1 cellular context compared by ENCODE assay signal in genomic region chrX:15530318-15530717, GRCh38.
TF ChIP-seq lines count a peak whose summit lies in the region.

No MANE protein-coding gene starts in this region.

TF ChIP-seq in K562, 482 proteins besides CTCF, POLR2A, EP300 and RAD21 (continued from another document):
- no peak for TF ChIP-seq TEAD4 (IDR thresholded peaks at IDR 0.05; ENCODE audit: low read length)
- no peak for TF ChIP-seq TEAD4 (CRISPR knock-in tag; IDR thresholded peaks at IDR 0.05; ENCODE audit: borderline replicate concordance)
- no peak for TF ChIP-seq SMAD2 (IDR thresholded peaks at IDR 0.05; ENCODE audit: low read depth, low read length)
- no peak for TF ChIP-seq ZNF408 (CRISPR knock-in tag; IDR thresholded peaks at IDR 0.05; ENCODE audit: low read depth)
- peak; percentile 93 for TF ChIP-seq PKNOX1 (IDR thresholded peaks at IDR 0.05)
- TF ChIP-seq ZNF347 (CRISPR knock-in tag; IDR thresholded peaks at IDR 0.05; ENCODE audit: low read depth): no peak
- TF ChIP-seq, protein P1, sequence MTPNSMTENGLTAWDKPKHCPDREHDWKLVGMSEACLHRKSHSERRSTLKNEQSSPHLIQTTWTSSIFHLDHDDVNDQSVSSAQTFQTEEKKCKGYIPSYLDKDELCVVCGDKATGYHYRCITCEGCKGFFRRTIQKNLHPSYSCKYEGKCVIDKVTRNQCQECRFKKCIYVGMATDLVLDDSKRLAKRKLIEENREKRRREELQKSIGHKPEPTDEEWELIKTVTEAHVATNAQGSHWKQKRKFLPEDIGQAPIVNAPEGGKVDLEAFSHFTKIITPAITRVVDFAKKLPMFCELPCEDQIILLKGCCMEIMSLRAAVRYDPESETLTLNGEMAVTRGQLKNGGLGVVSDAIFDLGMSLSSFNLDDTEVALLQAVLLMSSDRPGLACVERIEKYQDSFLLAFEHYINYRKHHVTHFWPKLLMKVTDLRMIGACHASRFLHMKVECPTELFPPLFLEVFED (CRISPR knock-in tag; conservative IDR thresholded peaks at IDR 0.05): no peak
- TF ChIP-seq ERF (CRISPR knock-in tag; IDR thresholded peaks at IDR 0.05): no peak
- TF ChIP-seq USF2 (CRISPR knock-in tag; IDR thresholded peaks at IDR 0.05): peak; percentile 93
- TF ChIP-seq NFIC (IDR thresholded peaks at IDR 0.05): no peak
- TF ChIP-seq MCM5 (IDR thresholded peaks at IDR 0.05; ENCODE audit: low read depth): no peak
- no peak for TF ChIP-seq CBX8 (IDR thresholded peaks at IDR 0.05; ENCODE audit: borderline replicate concordance, extremely low read depth, low read depth, low read length, poor library complexity, severe bottlenecking)
- TF ChIP-seq CHD2 (IDR thresholded peaks at IDR 0.05; ENCODE audit: low read depth, low read length): no peak
- TF ChIP-seq RBM17 (IDR thresholded peaks at IDR 0.05; ENCODE audit: borderline replicate concordance, low read depth, low read length): no peak
- TF ChIP-seq NR2F6 (CRISPR knock-in tag; IDR thresholded peaks at IDR 0.05): no peak
- 0 out of 2 replicates have a peak, but pooled peaks have one; percentile 27 for TF ChIP-seq FOSL1 (tag; conservative IDR thresholded peaks at IDR 0.05)
- TF ChIP-seq, protein P2, sequence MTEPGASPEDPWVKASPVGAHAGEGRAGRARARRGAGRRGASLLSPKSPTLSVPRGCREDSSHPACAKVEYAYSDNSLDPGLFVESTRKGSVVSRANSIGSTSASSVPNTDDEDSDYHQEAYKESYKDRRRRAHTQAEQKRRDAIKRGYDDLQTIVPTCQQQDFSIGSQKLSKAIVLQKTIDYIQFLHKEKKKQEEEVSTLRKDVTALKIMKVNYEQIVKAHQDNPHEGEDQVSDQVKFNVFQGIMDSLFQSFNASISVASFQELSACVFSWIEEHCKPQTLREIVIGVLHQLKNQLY (CRISPR knock-in tag; conservative IDR thresholded peaks at IDR 0.05): no peak
- TF ChIP-seq ZFP36 (IDR thresholded peaks at IDR 0.05; ENCODE audit: low read depth, low read length, partially characterized antibody): no peak
- no peak for TF ChIP-seq ZFPM2 (CRISPR knock-in tag; IDR thresholded peaks at IDR 0.05)
- TF ChIP-seq ILK (tag; IDR thresholded peaks at IDR 0.05; ENCODE audit: borderline replicate concordance, low read depth): no peak
- no peak for TF ChIP-seq ZBTB17 (CRISPR knock-in tag; IDR thresholded peaks at IDR 0.05)
- TF ChIP-seq RBFOX2 (IDR thresholded peaks at IDR 0.05; ENCODE audit: low read depth, low read length): 0 out of 2 replicates have a peak, but pooled peaks have one; percentile 21
- no peak for TF ChIP-seq POLR3A (IDR thresholded peaks at IDR 0.05; ENCODE audit: borderline replicate concordance, extremely low read depth, insufficient read depth, insufficient read length)
- no peak for TF ChIP-seq JUND (IDR thresholded peaks at IDR 0.05; ENCODE audit: borderline replicate concordance, low read depth, low read length)
- TF ChIP-seq JUND (tag; IDR thresholded peaks at IDR 0.05; ENCODE audit: borderline replicate concordance, low read depth, low read length): peak; percentile 17; the same call in 1 of the 3 replicates
- no peak for TF ChIP-seq NCOA6 (IDR thresholded peaks at IDR 0.05)
- no peak for TF ChIP-seq ARID3B (CRISPR knock-in tag; IDR thresholded peaks at IDR 0.05; ENCODE audit: borderline replicate concordance)
- TF ChIP-seq ZNF766 (CRISPR knock-in tag; conservative IDR thresholded peaks at IDR 0.05): no peak
- no peak for TF ChIP-seq MED1 (CRISPR knock-in tag; IDR thresholded peaks at IDR 0.05; ENCODE audit: borderline replicate concordance)
- peak; percentile 97 for TF ChIP-seq MEIS2 (IDR thresholded peaks at IDR 0.05; ENCODE audit: partially characterized antibody)
- TF ChIP-seq POLR2B (IDR thresholded peaks at IDR 0.05; ENCODE audit: low read depth, partially characterized antibody): peak; percentile 41
- peak; percentile 22 for TF ChIP-seq FOS (IDR thresholded peaks at IDR 0.05; ENCODE audit: extremely low read depth, insufficient read length)
- peak; percentile 83 for TF ChIP-seq USF1 (CRISPR knock-in tag; IDR thresholded peaks at IDR 0.05)
- no peak for TF ChIP-seq CHD1 (IDR thresholded peaks at IDR 0.05; ENCODE audit: low read length)
- no peak for TF ChIP-seq GTF2A2 (tag; IDR thresholded peaks at IDR 0.05)
- TF ChIP-seq, protein P3, sequence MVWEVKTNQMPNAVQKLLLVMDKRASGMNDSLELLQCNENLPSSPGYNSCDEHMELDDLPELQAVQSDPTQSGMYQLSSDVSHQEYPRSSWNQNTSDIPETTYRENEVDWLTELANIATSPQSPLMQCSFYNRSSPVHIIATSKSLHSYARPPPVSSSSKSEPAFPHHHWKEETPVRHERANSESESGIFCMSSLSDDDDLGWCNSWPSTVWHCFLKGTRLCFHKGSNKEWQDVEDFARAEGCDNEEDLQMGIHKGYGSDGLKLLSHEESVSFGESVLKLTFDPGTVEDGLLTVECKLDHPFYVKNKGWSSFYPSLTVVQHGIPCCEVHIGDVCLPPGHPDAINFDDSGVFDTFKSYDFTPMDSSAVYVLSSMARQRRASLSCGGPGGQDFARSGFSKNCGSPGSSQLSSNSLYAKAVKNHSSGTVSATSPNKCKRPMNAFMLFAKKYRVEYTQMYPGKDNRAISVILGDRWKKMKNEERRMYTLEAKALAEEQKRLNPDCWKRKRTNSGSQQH (CRISPR knock-in tag; IDR thresholded peaks at IDR 0.05): no peak
- no peak for TF ChIP-seq ZBTB5 (IDR thresholded peaks at IDR 0.05)
- no peak for TF ChIP-seq SP2 (IDR thresholded peaks at IDR 0.05; ENCODE audit: extremely low read depth, low read depth, low read length, poor library complexity, severe bottlenecking)
- no peak for TF ChIP-seq ZNF431 (CRISPR knock-in tag; IDR thresholded peaks at IDR 0.05)
- no peak for TF ChIP-seq ZNF274 (IDR thresholded peaks at IDR 0.05; ENCODE audit: borderline replicate concordance, low read depth, low read length)
- no peak for TF ChIP-seq PHB2 (IDR thresholded peaks at IDR 0.05; ENCODE audit: low read depth)
- TF ChIP-seq, protein P4, sequence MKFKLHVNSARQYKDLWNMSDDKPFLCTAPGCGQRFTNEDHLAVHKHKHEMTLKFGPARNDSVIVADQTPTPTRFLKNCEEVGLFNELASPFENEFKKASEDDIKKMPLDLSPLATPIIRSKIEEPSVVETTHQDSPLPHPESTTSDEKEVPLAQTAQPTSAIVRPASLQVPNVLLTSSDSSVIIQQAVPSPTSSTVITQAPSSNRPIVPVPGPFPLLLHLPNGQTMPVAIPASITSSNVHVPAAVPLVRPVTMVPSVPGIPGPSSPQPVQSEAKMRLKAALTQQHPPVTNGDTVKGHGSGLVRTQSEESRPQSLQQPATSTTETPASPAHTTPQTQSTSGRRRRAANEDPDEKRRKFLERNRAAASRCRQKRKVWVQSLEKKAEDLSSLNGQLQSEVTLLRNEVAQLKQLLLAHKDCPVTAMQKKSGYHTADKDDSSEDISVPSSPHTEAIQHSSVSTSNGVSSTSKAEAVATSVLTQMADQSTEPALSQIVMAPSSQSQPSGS (CRISPR knock-in tag; IDR thresholded peaks at IDR 0.05): no peak
- TF ChIP-seq ZFX (CRISPR knock-in tag; IDR thresholded peaks at IDR 0.05): no peak
- TF ChIP-seq RB1 (IDR thresholded peaks at IDR 0.05; ENCODE audit: low read depth): no peak
- no peak for TF ChIP-seq ZNF785 (CRISPR knock-in tag; IDR thresholded peaks at IDR 0.05)
- TF ChIP-seq ZNF224 (CRISPR knock-in tag; IDR thresholded peaks at IDR 0.05): no peak
- no peak for TF ChIP-seq TRIM28 (IDR thresholded peaks at IDR 0.05)
- no peak for TF ChIP-seq C11orf30 (IDR thresholded peaks at IDR 0.05; ENCODE audit: low read depth)
- no peak for TF ChIP-seq ZNF740 (CRISPR knock-in tag; IDR thresholded peaks at IDR 0.05)
- TF ChIP-seq ZNF740 (tag; IDR thresholded peaks at IDR 0.05): no peak
